Comparison of ENCODE assay signal across 8 cellular contexts in the genomic region with DNA sequence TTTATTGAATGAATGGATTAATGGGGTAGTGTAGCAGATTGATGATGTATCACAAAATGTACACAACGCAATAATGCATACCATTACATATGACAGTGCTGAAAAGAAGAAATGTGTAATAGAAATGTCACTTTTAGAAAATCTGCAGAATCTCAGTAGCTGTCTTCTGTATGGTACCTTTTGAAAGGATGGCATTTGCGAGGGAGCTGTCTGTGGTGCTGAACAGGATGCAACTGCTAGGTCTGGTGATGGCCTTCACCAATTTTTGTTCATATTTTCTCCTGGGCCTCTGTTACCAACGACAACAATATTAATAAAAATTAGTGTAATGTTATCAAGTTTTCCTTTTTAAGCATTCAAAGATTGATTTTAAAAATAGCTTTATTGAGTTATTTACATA. TPM values are rescaled to one million over a fixed set of nuclear protein-coding genes. Genes with fewer than 3 reads are reported as not detected.
A peak's percentile ranks its signal among the peaks of the same experiment; 100 is the strongest.
DNase-seq lines count a peak whose midpoint lies in the region; ATAC-seq and TF ChIP-seq lines count a peak whose summit lies in the region.

No MANE protein-coding gene starts in this region.

- no peak for TF ChIP-seq CTCF in RWPE2 (IDR thresholded peaks at IDR 0.05; ENCODE audit: poor library complexity, severe bottlenecking)
- no peak for TF ChIP-seq CTCF in liver (IDR thresholded peaks at IDR 0.05; ENCODE audit: low read depth, low read length, missing input control)

- 9% methylated on average over 3 of the region's 3 CpGs for WGBS in liver

- H3K36me3 ChIP-seq in RWPE2 (ENCODE audit: low read depth) = no peaks in the 10 kb centered on the region
- no peaks in the 10 kb centered on the region for H3K36me3 ChIP-seq in liver (ENCODE audit: control insufficient read depth in 4 of 4, insufficient read depth in 3 of 4, low read depth in 1 of 4, low read length in 3 of 4)

- peak; percentile 81 for ATAC-seq in RWPE2 (ENCODE audit: low read depth)
- ATAC-seq in stimulated activated naive CD8-positive, alpha-beta T cell treated with anti-CD3 and anti-CD28 coated beads, Interleukin-15, Interleukin-2, amounts not matched to agents 100 U/mL and 50 U/mL, for 24 hours = no peak
- ATAC-seq in HG03139 (IDR thresholded peaks at IDR 0.05; ENCODE audit: unreplicated experiment) = no peak

- no peak overlapping the region for H3K9ac ChIP-seq in liver (ENCODE audit: low read depth in 1 of 2, low read length in 2 of 2)

- TF ChIP-seq RAD21 in liver (IDR thresholded peaks at IDR 0.05) = no peak

- DNase-seq in H4 (ENCODE audit: low spot score) (peak; percentile 43), RWPE2 (ENCODE audit: low spot score) (no peak), occipital lobe (lab: John Stamatoyannopoulos, UW) (no peak), NCI-H187 treated with DMSO at 0.1 percent for 48 hours (lab: John Stamatoyannopoulos, UW) (no peak)
- peak; percentile 42 for DNase-seq in activated naive CD4-positive, alpha-beta T cell treated with anti-CD3 and anti-CD28 coated beads, Interleukin-2, amount 50 U/mL, for 16 hours
- peak; percentile 62 for DNase-seq in stimulated activated naive CD8-positive, alpha-beta T cell treated with anti-CD3 and anti-CD28 coated beads, Interleukin-15, Interleukin-2, amounts not matched to agents 100 U/mL and 50 U/mL, for 24 hours

- H3K4me1 ChIP-seq in RWPE2 (ENCODE audit: insufficient read depth, poor library complexity, severe bottlenecking) (no peaks in the 10 kb centered on the region), liver (ENCODE audit: control insufficient read depth in 4 of 4, insufficient read depth in 4 of 4, low read length in 3 of 4) (no peaks in the 10 kb centered on the region)

- H3K9me3 ChIP-seq in RWPE2 (ENCODE audit: severe bottlenecking) = no peaks in the 10 kb centered on the region
- H3K9me3 ChIP-seq in liver (ENCODE audit: control insufficient read depth in 4 of 4, low read length in 3 of 4) = no peaks in the 10 kb centered on the region

- H3K27me3 ChIP-seq in RWPE2 (ENCODE audit: insufficient read depth, poor library complexity, severe bottlenecking) (peaks cover 3% of the 10 kb centered on the region), liver (ENCODE audit: control insufficient read depth in 4 of 4, insufficient read depth in 4 of 4, low read length in 3 of 4) (no peaks in the 10 kb centered on the region)

- H3K4me3 ChIP-seq in RWPE2 (ENCODE audit: severe bottlenecking) (no peak overlapping the region), liver (ENCODE audit: low read depth in 1 of 3, low read length in 3 of 3) (no peak overlapping the region)

- no peak overlapping the region for H3K27ac ChIP-seq in RWPE2 (ENCODE audit: poor library complexity, severe bottlenecking)
- no peak overlapping the region for H3K27ac ChIP-seq in liver (ENCODE audit: low read depth in 1 of 2, low read length in 2 of 2)

TF ChIP-seq in liver, 16 proteins besides CTCF, POLR2A, EP300 and RAD21:
- TF ChIP-seq EGR1 (IDR thresholded peaks at IDR 0.05; ENCODE audit: low read depth in 2 of 2) = no peak
- TF ChIP-seq, protein P1, sequence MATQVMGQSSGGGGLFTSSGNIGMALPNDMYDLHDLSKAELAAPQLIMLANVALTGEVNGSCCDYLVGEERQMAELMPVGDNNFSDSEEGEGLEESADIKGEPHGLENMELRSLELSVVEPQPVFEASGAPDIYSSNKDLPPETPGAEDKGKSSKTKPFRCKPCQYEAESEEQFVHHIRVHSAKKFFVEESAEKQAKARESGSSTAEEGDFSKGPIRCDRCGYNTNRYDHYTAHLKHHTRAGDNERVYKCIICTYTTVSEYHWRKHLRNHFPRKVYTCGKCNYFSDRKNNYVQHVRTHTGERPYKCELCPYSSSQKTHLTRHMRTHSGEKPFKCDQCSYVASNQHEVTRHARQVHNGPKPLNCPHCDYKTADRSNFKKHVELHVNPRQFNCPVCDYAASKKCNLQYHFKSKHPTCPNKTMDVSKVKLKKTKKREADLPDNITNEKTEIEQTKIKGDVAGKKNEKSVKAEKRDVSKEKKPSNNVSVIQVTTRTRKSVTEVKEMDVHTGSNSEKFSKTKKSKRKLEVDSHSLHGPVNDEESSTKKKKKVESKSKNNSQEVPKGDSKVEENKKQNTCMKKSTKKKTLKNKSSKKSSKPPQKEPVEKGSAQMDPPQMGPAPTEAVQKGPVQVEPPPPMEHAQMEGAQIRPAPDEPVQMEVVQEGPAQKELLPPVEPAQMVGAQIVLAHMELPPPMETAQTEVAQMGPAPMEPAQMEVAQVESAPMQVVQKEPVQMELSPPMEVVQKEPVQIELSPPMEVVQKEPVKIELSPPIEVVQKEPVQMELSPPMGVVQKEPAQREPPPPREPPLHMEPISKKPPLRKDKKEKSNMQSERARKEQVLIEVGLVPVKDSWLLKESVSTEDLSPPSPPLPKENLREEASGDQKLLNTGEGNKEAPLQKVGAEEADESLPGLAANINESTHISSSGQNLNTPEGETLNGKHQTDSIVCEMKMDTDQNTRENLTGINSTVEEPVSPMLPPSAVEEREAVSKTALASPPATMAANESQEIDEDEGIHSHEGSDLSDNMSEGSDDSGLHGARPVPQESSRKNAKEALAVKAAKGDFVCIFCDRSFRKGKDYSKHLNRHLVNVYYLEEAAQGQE (IDR thresholded peaks at IDR 0.05) = peak; percentile 99
TF ChIP-seq in liver: peak in this region for 1.

RNA-seq across cellular contexts. Expression of a gene that starts 36.2 kb away (rescaled TPM):
- 23.0 and 32.7 TPM in 2 replicates for total RNA-seq in H4 (2014; rRNA removed; shearing (Covaris generic))
- total RNA-seq in liver = 10 to 100 TPM; 12.7 to 44.4 TPM
- 10 to 100 TPM in 1 of 2 donors, 1 to 10 TPM in 1; 8.6 to 11.6 TPM for polyA plus RNA-seq in liver
- total RNA-seq in occipital lobe = 12.8 TPM

RNA-seq across cellular contexts. Expression of a gene that starts 46.8 kb away (rescaled TPM):
- 1.1 and 1.2 TPM in 2 replicates for total RNA-seq in H4 (2014; rRNA removed; shearing (Covaris generic))
- 1 to 10 TPM; 2.3 to 4.1 TPM for total RNA-seq in liver
- polyA plus RNA-seq in liver = under 1 TPM; 0.82 to 0.96 TPM
- total RNA-seq in occipital lobe = 32.6 TPM

Comparison
In these comparisons a context has a peak if more than half of its experiments do, and no peak if none do; other contexts are left out.
1. DNase-seq: peak in H4 (single experiment), activated naive CD4-positive, alpha-beta T cell treated with anti-CD3 and anti-CD28 coated beads, Interleukin-2, amount 50 U/mL, for 16 hours (single experiment) and stimulated activated naive CD8-positive, alpha-beta T cell treated with anti-CD3 and anti-CD28 coated beads, Interleukin-15, Interleukin-2, amounts not matched to agents 100 U/mL and 50 U/mL, for 24 hours (single experiment); none in RWPE2 (single experiment), occipital lobe (single experiment) and NCI-H187 treated with DMSO at 0.1 percent for 48 hours (single experiment).